Comparison of ENCODE assay signal across 9 cellular contexts in the genomic region with DNA sequence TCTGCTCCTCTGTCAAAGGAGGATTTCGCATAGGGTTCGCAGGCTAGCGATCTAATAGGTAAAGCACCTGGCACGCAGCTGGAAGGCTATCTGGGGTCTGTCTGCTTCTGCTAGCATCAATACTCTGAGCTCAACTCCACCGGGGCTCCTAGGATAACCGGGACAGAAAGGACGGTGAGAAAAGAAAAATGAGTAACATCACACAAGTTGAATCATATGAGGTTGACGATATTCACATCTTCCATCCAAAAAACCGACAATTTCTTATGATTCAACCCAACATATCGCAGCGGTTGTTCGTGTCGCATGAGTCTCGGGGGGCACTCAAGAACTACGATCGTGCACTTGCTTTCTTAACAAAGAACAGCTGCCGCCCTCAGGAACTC. TPM values are rescaled to one million over a fixed set of nuclear protein-coding genes. Genes with fewer than 3 reads are reported as not detected.
DNase-seq lines count a peak whose midpoint lies in the region; ATAC-seq and TF ChIP-seq lines count a peak whose summit lies in the region.
"Had no signal": no experiment of that assay in that cellular context is flagged by ENCODE, and none has a peak within 500 bp of the region (broad histone marks: within the 10 kb centered on the region; RNA-seq: fewer than 3 reads in every experiment).

No MANE protein-coding gene starts in this region.

- no peak for TF ChIP-seq CTCF in RWPE1 (conservative IDR thresholded peaks at IDR 0.05; ENCODE audit: low read depth)

- peak overlapping the region; percentile 5 for H3K4me3 Mint-ChIP-seq in activated CD8-positive, alpha-beta T cell treated with anti-CD3 and anti-CD28 coated beads, Interleukin-2, amount 10 ng/mL, durations not matched to agents 7 days and 5 days

- intact Hi-C loops in head of caudate nucleus (cut with DNase I) = no loop called here

- H3K27me3 ChIP-seq in H7 (ENCODE audit: control insufficient read depth, insufficient read depth, low read length) (peaks cover 28% of the 10 kb centered on the region), iPS-20b (ENCODE audit: insufficient read depth, low read length) (peaks cover 45% of the 10 kb centered on the region), skeletal muscle satellite cell (ENCODE audit: control insufficient read depth, insufficient read depth, low read length) (peaks cover 74% of the 10 kb centered on the region)

- H3K9me3 Mint-ChIP-seq in activated CD8-positive, alpha-beta T cell treated with anti-CD3 and anti-CD28 coated beads, Interleukin-2, amount 10 ng/mL, durations not matched to agents 7 days and 5 days (ENCODE audit: insufficient read depth) = no peaks in the 10 kb centered on the region

- no peak overlapping the region for H3K27ac Mint-ChIP-seq in activated CD8-positive, alpha-beta T cell treated with anti-CD3 and anti-CD28 coated beads, Interleukin-2, amount 10 ng/mL, durations not matched to agents 7 days and 5 days

- H3K4me1 ChIP-seq in iPS-20b (ENCODE audit: insufficient read depth, low read length) (peaks cover 15% of the 10 kb centered on the region; the same call in 1 of the 2 replicates), skeletal muscle satellite cell (ENCODE audit: control insufficient read depth, insufficient read depth, low read length) (peaks cover 9% of the 10 kb centered on the region)

- POLR2A ChIA-PET in activated CD8-positive, alpha-beta T cell treated with anti-CD3 and anti-CD28 coated beads, Interleukin-2, amount 10 ng/mL, durations not matched to agents 7 days and 5 days (lab: Charles Lee) = no interaction called here
- POLR2A ChIA-PET in RWPE1 (lab: Yijun Ruan, JAX; ENCODE audit: low non-redundant PET) = no interaction called here

- H3K9me3 ChIP-seq in iPS-20b (ENCODE audit: insufficient read depth, low read depth, low read length) (no peaks in the 10 kb centered on the region), skeletal muscle satellite cell (replicated peaks; ENCODE audit: low read length) (no peaks in the 10 kb centered on the region)

- peaks cover 6% of the 10 kb centered on the region for H3K36me3 Mint-ChIP-seq in activated CD8-positive, alpha-beta T cell treated with anti-CD3 and anti-CD28 coated beads, Interleukin-2, amount 10 ng/mL, durations not matched to agents 7 days and 5 days (ENCODE audit: low read depth)

- peaks cover 16% of the 10 kb centered on the region for H3K4me1 Mint-ChIP-seq in activated CD8-positive, alpha-beta T cell treated with anti-CD3 and anti-CD28 coated beads, Interleukin-2, amount 10 ng/mL, durations not matched to agents 7 days and 5 days (ENCODE audit: low read depth)

- DNase-seq in H7 (peak; percentile 52), head of caudate nucleus (no peak), NCI-H526 treated with DMSO at 0.1 percent for 48 hours (lab: John Stamatoyannopoulos, UW) (no peak), RWPE1 (ENCODE audit: low spot score) (no peak)
- DNase-seq in activated CD8-positive, alpha-beta T cell treated with anti-CD3 and anti-CD28 coated beads, Interleukin-2, amount 10 ng/mL, durations not matched to agents 7 days and 5 days = no peak
- DNase-seq: NCI-H2227 treated with DMSO at 0.1 percent for 48 hours had no signal

- ATAC-seq in activated CD8-positive, alpha-beta T cell treated with anti-CD3 and anti-CD28 coated beads, Interleukin-2, amount 10 ng/mL, durations not matched to agents 7 days and 5 days = no peak
- no peak for ATAC-seq in HG03378 (IDR thresholded peaks at IDR 0.05; ENCODE audit: unreplicated experiment)

- peaks cover 66% of the 10 kb centered on the region for H3K27me3 Mint-ChIP-seq in activated CD8-positive, alpha-beta T cell treated with anti-CD3 and anti-CD28 coated beads, Interleukin-2, amount 10 ng/mL, durations not matched to agents 7 days and 5 days (ENCODE audit: low read depth)

- H3K4me2 ChIP-seq in skeletal muscle satellite cell (ENCODE audit: low read length) = peak overlapping the region; percentile 63

- peak overlapping the region; percentile 96; the same call in 1 of the 2 replicates for H3K9ac ChIP-seq in iPS-20b (ENCODE audit: low read depth, low read length)
- no peak overlapping the region for H3K9ac ChIP-seq in skeletal muscle satellite cell (ENCODE audit: low read depth, low read length)

- H3K27ac ChIP-seq in iPS-20b (ENCODE audit: low read length) (peak overlapping the region; percentile 5), RWPE1 (no peak overlapping the region)

- H3K4me3 ChIP-seq in H7 (ENCODE audit: insufficient read depth, low read depth, low read length) = peak overlapping the region; percentile 87
- peak overlapping the region; percentile 93 for H3K4me3 ChIP-seq in iPS-20b (ENCODE audit: low read length)
- H3K4me3 ChIP-seq in skeletal muscle satellite cell (ENCODE audit: low read length) = no peak overlapping the region

- H3K36me3 ChIP-seq in H7 (replicated peaks; ENCODE audit: control insufficient read depth, insufficient read depth, low read length) (no peaks in the 10 kb centered on the region; the same call in 1 of the 2 replicates), iPS-20b (ENCODE audit: insufficient read depth, low read depth, low read length) (peaks cover 19% of the 10 kb centered on the region; the same call in 1 of the 2 replicates), skeletal muscle satellite cell (ENCODE audit: insufficient read depth, low read length) (no peaks in the 10 kb centered on the region)

- CTCF ChIA-PET in activated CD8-positive, alpha-beta T cell treated with anti-CD3 and anti-CD28 coated beads, Interleukin-2, amount 10 ng/mL, durations not matched to agents 7 days and 5 days (lab: Charles Lee) = interaction anchor here (0.7 to 1.2 kb wide), 2 partner anchors 120 to 126 kb away, joined by 3 to 4 read pairs; no protein-coding TSS in a partner anchor
- CTCF ChIA-PET in RWPE1 (lab: Yijun Ruan, JAX) = no interaction called here

RNA-seq across cellular contexts. Expression of a gene that starts 1.8 kb away (rescaled TPM):
- total RNA-seq in H7 (2014; rRNA removed; shearing (Covaris generic)) = 42.3 and 53.4 TPM in 2 replicates
- not detected for total RNA-seq in activated CD8-positive, alpha-beta T cell treated with anti-CD3 and anti-CD28 coated beads, Interleukin-2, amount 10 ng/mL, durations not matched to agents 7 days and 5 days
- total RNA-seq in skeletal muscle satellite cell (2012; rRNA removed) = not detected in 2 replicates

Comparison
In these comparisons a context has a peak if more than half of its experiments do, and no peak if none do; other contexts are left out.
1. RNA of a gene that starts 1.8 kb away (total RNA-seq): 42.3 to 53.4 TPM in H7; not detected in activated CD8-positive, alpha-beta T cell treated with anti-CD3 and anti-CD28 coated beads, Interleukin-2, amount 10 ng/mL, durations not matched to agents 7 days and 5 days; every median in the first group is over 10 times any median in the second.